In the genomic region with DNA sequence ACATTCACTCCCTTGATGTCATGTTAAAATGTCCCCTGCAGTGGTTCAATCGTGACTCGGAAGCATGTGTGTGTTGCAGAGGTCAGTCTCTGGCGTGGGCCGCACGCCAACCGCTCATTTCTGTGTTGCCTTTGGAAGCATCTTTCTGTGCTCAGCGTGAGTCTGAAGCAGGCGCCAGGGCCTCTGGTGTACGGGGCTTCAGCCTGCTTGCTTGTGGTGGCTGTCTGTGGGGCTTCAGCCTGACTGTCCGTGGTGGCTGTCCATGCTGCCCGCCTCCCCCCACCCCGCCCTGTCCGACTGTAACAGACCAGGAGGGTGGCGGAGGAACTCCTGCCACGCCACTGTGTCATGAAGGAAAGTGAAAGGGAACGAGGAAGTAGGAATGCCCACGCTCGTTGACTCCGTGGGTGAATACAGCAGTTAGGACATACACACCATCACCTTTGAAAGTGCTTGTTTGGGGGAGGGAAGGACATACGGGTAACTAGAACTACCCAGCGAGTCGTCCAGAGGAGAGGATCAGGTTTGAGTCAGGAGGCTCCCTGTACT, we compare ENCODE assay signal across 24 cellular contexts. TPM values are rescaled to one million over a fixed set of nuclear protein-coding genes. Genes with fewer than 3 reads are reported as not detected.
"Had no signal": no experiment of that assay in that cellular context is flagged by ENCODE, and none has a peak within 500 bp of the region (broad histone marks: within the 10 kb centered on the region; RNA-seq: fewer than 3 reads in every experiment).

No MANE protein-coding gene starts in this region.

- H3K9me3 ChIP-seq: Peyer's patch, SJCRH30, SK-N-SH had no signal

- H3K4me2 ChIP-seq: SK-N-SH had no signal

- H3K27me3 ChIP-seq: Peyer's patch, SJCRH30 had no signal

- H3K4me1 ChIP-seq: Peyer's patch had no signal

- H3K4me3 ChIP-seq: K562, Peyer's patch, SJCRH30 had no signal

- H3K27me3 Mint-ChIP-seq: activated CD8-positive, alpha-beta T cell treated with anti-CD3 and anti-CD28 coated beads for 36 hours had no signal

- H3K36me3 ChIP-seq: SJCRH30, WERI-Rb-1 had no signal

- DNase-seq: activated CD4-positive, alpha-beta T cell treated with anti-CD3 and anti-CD28 coated beads for 4 hours; activated CD8-positive, alpha-beta memory T cell treated with anti-CD3 and anti-CD28 coated beads, Interleukin-2, amount 50 U/mL, for 4 hours; activated CD8-positive, alpha-beta T cell treated with anti-CD3 and anti-CD28 coated beads for 36 hours; activated T-cell treated with anti-CD3 and anti-CD28 coated beads, Interleukin-2, amount 50 U/mL, for 72 hours; anterior cingulate cortex; caudate nucleus; Karpas-422; MM.1S; NCI-H1105 treated with DMSO at 0.1 percent for 48 hours; NCI-H1436 treated with DMSO at 0.1 percent for 48 hours; NCI-H187; NCI-H2081; NCI-H510A treated with DMSO at 0.1 percent for 48 hours; Peyer's patch; Right ventricle myocardium superior; SJCRH30; SK-N-SH; T-helper 1 cell; WERI-Rb-1 had no signal

- H3K9ac ChIP-seq: SK-N-SH had no signal

- H3K4me3 Mint-ChIP-seq: activated CD8-positive, alpha-beta T cell treated with anti-CD3 and anti-CD28 coated beads for 36 hours; activated T-cell treated with anti-CD3 and anti-CD28 coated beads, Interleukin-2, amount 50 U/mL, for 72 hours had no signal

- H3K9me3 Mint-ChIP-seq: activated CD8-positive, alpha-beta T cell treated with anti-CD3 and anti-CD28 coated beads for 36 hours; activated T-cell treated with anti-CD3 and anti-CD28 coated beads, Interleukin-2, amount 50 U/mL, for 72 hours; activated T-helper 2 cell treated with anti-CD3 and anti-CD28 coated beads, Interferon-gamma antibody, Interleukin-2, Interleukin-4, amounts not matched to agents 10 μg/mL and 5 μg/mL and 100 μg/mL, durations not matched to agents 14 hours and 24 hours and 36 hours had no signal

- H3K27ac Mint-ChIP-seq: activated CD8-positive, alpha-beta T cell treated with anti-CD3 and anti-CD28 coated beads for 36 hours; activated T-cell treated with anti-CD3 and anti-CD28 coated beads, Interleukin-2, amount 50 U/mL, for 72 hours; activated T-helper 2 cell treated with anti-CD3 and anti-CD28 coated beads, Interferon-gamma antibody, Interleukin-2, Interleukin-4, amounts not matched to agents 10 μg/mL and 5 μg/mL and 100 μg/mL, durations not matched to agents 14 hours and 24 hours and 36 hours had no signal

- ATAC-seq: activated CD4-positive, CD25-positive, alpha-beta regulatory T cell treated with anti-CD3 and anti-CD28 coated beads, Interleukin-2, amount 50 U/mL, for 24 hours; activated CD8-positive, alpha-beta T cell treated with anti-CD3 and anti-CD28 coated beads for 36 hours; activated naive CD4-positive, alpha-beta T cell treated with anti-CD3 and anti-CD28 coated beads, Interleukin-2, amount 50 U/mL, for 72 hours; activated T-cell treated with anti-CD3 and anti-CD28 coated beads, Interleukin-2, amount 50 U/mL, for 72 hours; K562 had no signal

- H3K27ac ChIP-seq: Peyer's patch, RWPE1, SJCRH30, WERI-Rb-1 had no signal

RNA-seq across cellular contexts. Expression of a gene that starts 14.7 kb away (rescaled TPM):
- total RNA-seq: activated CD8-positive, alpha-beta T cell treated with anti-CD3 and anti-CD28 coated beads for 36 hours; activated naive CD4-positive, alpha-beta T cell treated with anti-CD3 and anti-CD28 coated beads, Interleukin-2, amount 50 U/mL, for 72 hours had no signal
